Comparison of ENCODE assay signal across 8 cellular contexts in genomic region chr17:42980766-42981397, GRCh38. TPM values are rescaled to one million over a fixed set of nuclear protein-coding genes. Genes with fewer than 3 reads are reported as not detected.
DNase-seq lines count a peak whose midpoint lies in the region; ATAC-seq and TF ChIP-seq lines count a peak whose summit lies in the region.

No MANE protein-coding gene starts in this region.

- TF ChIP-seq POLR2A in GM15510 (IDR thresholded peaks at IDR 0.05; ENCODE audit: borderline replicate concordance, extremely low read depth, insufficient read length), result peak; percentile 44
- TF ChIP-seq POLR2A in right lobe of liver (IDR thresholded peaks at IDR 0.05), result peak; percentile 22

- no peak for TF ChIP-seq CTCF in choroid plexus epithelial cell (conservative IDR thresholded peaks at IDR 0.05; ENCODE audit: low read depth, low read length)
- peak in 2 of 4 donors; percentile 13 to 21 for TF ChIP-seq CTCF in right lobe of liver (IDR thresholded peaks at IDR 0.05)

- peaks cover 0 to 18% (median 6%) of the 10 kb centered on the region in 4 donors for H3K4me1 ChIP-seq in right lobe of liver

- H3K27ac ChIP-seq in right lobe of liver, result peak overlapping the region; percentile 40 to 82 (median 77)

- DNase-seq in NCI-H2227 treated with DMSO at 0.1 percent for 48 hours (lab: John Stamatoyannopoulos, UW) (peak; percentile 15), choroid plexus epithelial cell (ENCODE audit: low read depth) (peak; percentile 59), right lobe of liver (peak; percentile 51 to 66 (median 59))
- peak; percentile 83 for DNase-seq in activated CD4-positive, alpha-beta T cell treated with anti-CD3 and anti-CD28 coated beads for 48 hours
- DNase-seq in stimulated activated CD4-positive, alpha-beta T cell treated with anti-CD3 and anti-CD28 coated beads, TNF-alpha, amount 100 ng/mL, for 4 hours (ENCODE audit: low read depth in 3 of 3), result peak in 2 of 3 experiments; percentile 35 to 47

- intact Hi-C loops in right lobe of liver (cut with DNase I), result no loop called here

- H3K4me3 ChIP-seq in choroid plexus epithelial cell (ENCODE audit: low read depth, low read length) (peak overlapping the region; percentile 90), right lobe of liver (peak overlapping the region; percentile 94 to 97 (median 97))

- H3K27me3 ChIP-seq in right lobe of liver, result no peaks in the 10 kb centered on the region

- H3K9me3 ChIP-seq in right lobe of liver, result no peaks in the 10 kb centered on the region

- 0% methylated on average over 17 of the region's 67 CpGs for WGBS in right lobe of liver (ENCODE audit: insufficient coverage, low coverage, low lambda C conversion rate, missing lambda C conversion rate)

- ATAC-seq in HG02938 (IDR thresholded peaks at IDR 0.05; ENCODE audit: unreplicated experiment) (peak; percentile 38), right lobe of liver (peak; percentile 65 to 82 (median 78)), GM21390 (IDR thresholded peaks at IDR 0.05; ENCODE audit: unreplicated experiment) (no peak)

- no peaks in the 10 kb centered on the region for H3K36me3 ChIP-seq in right lobe of liver

RNA-seq across cellular contexts. Expression of gene RUNDC1, which starts 0.5 kb away (rescaled TPM):
- 1 to 10 TPM; 3.6 to 5.1 (median 4.6) TPM for total RNA-seq in right lobe of liver

RNA-seq across cellular contexts. Expression of gene PTGES3L, which starts 1.0 kb away (rescaled TPM):
- not detected for total RNA-seq in right lobe of liver

RNA-seq across cellular contexts. Expression of gene AARSD1, which starts 16.6 kb away (rescaled TPM):
- total RNA-seq in right lobe of liver, result 10 to 100 TPM; 12.3 to 22.1 (median 17.9) TPM

RNA-seq across cellular contexts. Expression of gene RPL27, which starts 17.3 kb away (rescaled TPM):
- 100 to 1,000 TPM; 229 to 528 (median 316) TPM for total RNA-seq in right lobe of liver

RNA-seq across cellular contexts. Expression of gene IFI35, which starts 25.7 kb away (rescaled TPM):
- total RNA-seq in right lobe of liver, result 10 to 100 TPM; 14.1 to 23.3 (median 18.1) TPM

Comparison
In these comparisons a context has a peak if more than half of its experiments do, and no peak if none do; other contexts are left out.
1. DNase-seq: peak in every context shown above with its lines; median percentile 83 in activated CD4-positive, alpha-beta T cell treated with anti-CD3 and anti-CD28 coated beads for 48 hours; 59 in choroid plexus epithelial cell; 59 in right lobe of liver; 41 in stimulated activated CD4-positive, alpha-beta T cell treated with anti-CD3 and anti-CD28 coated beads, TNF-alpha, amount 100 ng/mL, for 4 hours; 15 in NCI-H2227 treated with DMSO at 0.1 percent for 48 hours.